14 cellular contexts compared by ENCODE assay signal in genomic region chr14:49240383-49240782, GRCh38.
A peak's percentile ranks its signal among the peaks of the same experiment; 100 is the strongest.
DNase-seq lines count a peak whose midpoint lies in the region; FAIRE-seq and TF ChIP-seq lines count a peak whose summit lies in the region.
"Had no signal": no experiment of that assay in that cellular context is flagged by ENCODE, and none has a peak within 500 bp of the region (broad histone marks: within the 10 kb centered on the region; RNA-seq: fewer than 3 reads in every experiment).

No MANE protein-coding gene starts in this region.

- DNase-seq in ELF-1 (ENCODE audit: low read depth, low spot score): peak; percentile 6
- DNase-seq in HPDE6-E6E7 (ENCODE audit: extremely low spot score): peak; percentile 66
- peak; percentile 30 for DNase-seq in RWPE1 (ENCODE audit: low spot score)
- DNase-seq in islet precursor cell: peak; percentile 90
- no peak for DNase-seq in stimulated activated CD4-positive, alpha-beta T cell treated with anti-CD3 and anti-CD28 coated beads, Interleukin-15, amount 100 ng/mL, for 24 hours
- no peak for DNase-seq in RCC 7860 (ENCODE audit: low spot score)
- DNase-seq in RKO (ENCODE audit: low spot score): no peak
- DNase-seq: COR-L47, H7, Kasumi-1, NCI-H187, NCI-H524, SW 1271 had no signal

- TF ChIP-seq CTCF in RWPE1 (conservative IDR thresholded peaks at IDR 0.05; ENCODE audit: low read depth): no peak

- POLR2A ChIA-PET in RWPE1 (lab: Yijun Ruan, JAX; ENCODE audit: low non-redundant PET): no interaction called here

- CTCF ChIA-PET in RWPE1 (lab: Yijun Ruan, JAX): no interaction called here

- no peak overlapping the region for H3K27ac ChIP-seq in RWPE1

- FAIRE-seq in RCC 7860 (lab: Jason Lieb, UNC): no peak
- FAIRE-seq: HTR-8/SVneo had no signal

Comparison
In these comparisons a context has a peak if more than half of its experiments do, and no peak if none do; other contexts are left out.
1. DNase-seq: peak in ELF-1 (single experiment), HPDE6-E6E7 (single experiment), RWPE1 (single experiment) and islet precursor cell (single experiment); none in stimulated activated CD4-positive, alpha-beta T cell treated with anti-CD3 and anti-CD28 coated beads, Interleukin-15, amount 100 ng/mL, for 24 hours (single experiment), RCC 7860 (single experiment) and RKO (single experiment).